In genomic region chr19:19294914-19295313, GRCh38 we compare ENCODE assay signal across 17 cellular contexts. TPM values are rescaled to one million over a fixed set of nuclear protein-coding genes. Genes with fewer than 3 reads are reported as not detected.
A peak's percentile ranks its signal among the peaks of the same experiment; 100 is the strongest.
DNase-seq lines count a peak whose midpoint lies in the region; ATAC-seq and TF ChIP-seq lines count a peak whose summit lies in the region.
"Had no signal": no experiment of that assay in that cellular context is flagged by ENCODE, and none has a peak within 500 bp of the region (broad histone marks: within the 10 kb centered on the region; RNA-seq: fewer than 3 reads in every experiment).

No MANE protein-coding gene starts in this region.

- TF ChIP-seq POLR2A in breast epithelium (IDR thresholded peaks at IDR 0.05), result no peak

- H3K4me1 ChIP-seq in breast epithelium, result no peaks in the 10 kb centered on the region
- H3K4me1 ChIP-seq: Caco-2 had no signal

- H3K4me3 ChIP-seq in breast epithelium, result no peak overlapping the region
- H3K4me3 ChIP-seq: GM23248 had no signal

- H3K4me1 Mint-ChIP-seq in central memory CD8-positive, alpha-beta T cell, result no peaks in the 10 kb centered on the region
- no peaks in the 10 kb centered on the region for H3K4me1 Mint-ChIP-seq in stimulated activated effector memory CD8-positive, alpha-beta T cell treated with anti-CD3 and anti-CD28 coated beads, Interleukin-12 subunit alpha, Interleukin-12 subunit beta, amount 100 ng/mL, for 72 hours

- H3K4me3 Mint-ChIP-seq in central memory CD8-positive, alpha-beta T cell, result no peak overlapping the region
- no peak overlapping the region for H3K4me3 Mint-ChIP-seq in stimulated activated effector memory CD8-positive, alpha-beta T cell treated with anti-CD3 and anti-CD28 coated beads, Interleukin-12 subunit alpha, Interleukin-12 subunit beta, amount 100 ng/mL, for 72 hours
- H3K4me3 Mint-ChIP-seq: CD4-positive, alpha-beta memory T cell had no signal

- intact Hi-C loops in breast epithelium (cut with DNase I; ENCODE audit: low total_unique reads), result no loop called here

- no peak for TF ChIP-seq CTCF in breast epithelium (IDR thresholded peaks at IDR 0.05)

- H3K9me3 ChIP-seq in breast epithelium, result peaks cover 0 to 6% of the 10 kb centered on the region in 2 donors
- H3K9me3 ChIP-seq: Caco-2 had no signal

- peak overlapping the region; percentile 25 for H3K27ac Mint-ChIP-seq in central memory CD8-positive, alpha-beta T cell (ENCODE audit: low read depth)
- H3K27ac Mint-ChIP-seq in stimulated activated effector memory CD8-positive, alpha-beta T cell treated with anti-CD3 and anti-CD28 coated beads, Interleukin-12 subunit alpha, Interleukin-12 subunit beta, amount 100 ng/mL, for 72 hours, result peak overlapping the region; percentile 26

- H3K9me3 Mint-ChIP-seq in central memory CD8-positive, alpha-beta T cell, result no peaks in the 10 kb centered on the region
- H3K9me3 Mint-ChIP-seq in stimulated activated effector memory CD8-positive, alpha-beta T cell treated with anti-CD3 and anti-CD28 coated beads, Interleukin-12 subunit alpha, Interleukin-12 subunit beta, amount 100 ng/mL, for 72 hours, result no peaks in the 10 kb centered on the region

- no peak overlapping the region for H3K27ac ChIP-seq in breast epithelium
- H3K27ac ChIP-seq: GM23248 had no signal

- ATAC-seq in central memory CD8-positive, alpha-beta T cell (replicated peaks; ENCODE audit: extremely low read depth, poor library complexity, severe bottlenecking), result no peak
- peak; percentile 70 for ATAC-seq in left lobe of liver
- ATAC-seq in stimulated activated effector memory CD8-positive, alpha-beta T cell treated with anti-CD3 and anti-CD28 coated beads, Interleukin-12 subunit alpha, Interleukin-12 subunit beta, amount 100 ng/mL, for 72 hours, result no peak

- no peaks in the 10 kb centered on the region for H3K36me3 ChIP-seq in breast epithelium

- DNase-seq in central memory CD8-positive, alpha-beta T cell (ENCODE audit: low spot score in 2 of 2), result no peak
- DNase-seq in fibroblast of peridontal ligament (ENCODE audit: extremely low read depth), result peak; percentile 35
- DNase-seq in left lobe of liver (ENCODE audit: low spot score), result peak; percentile 88
- no peak for DNase-seq in stimulated activated effector memory CD8-positive, alpha-beta T cell treated with anti-CD3 and anti-CD28 coated beads, Interleukin-12 subunit alpha, Interleukin-12 subunit beta, amount 100 ng/mL, for 72 hours (ENCODE audit: low spot score in 2 of 2)
- no peak for DNase-seq in midbrain (lab: John Stamatoyannopoulos, UW)
- no peak for DNase-seq in breast epithelium (ENCODE audit: low spot score in 2 of 2)
- no peak for DNase-seq in NCI-H1092 (lab: John Stamatoyannopoulos, UW)
- DNase-seq: C1 segment of cervical spinal cord; Caco-2; CD4-positive, alpha-beta memory T cell; DMS153; DND-41; GM23248; H7; HCEC 1CT had no signal

- no peaks in the 10 kb centered on the region for H3K27me3 Mint-ChIP-seq in central memory CD8-positive, alpha-beta T cell
- H3K27me3 Mint-ChIP-seq: CD4-positive, alpha-beta memory T cell had no signal

- H3K27me3 ChIP-seq in breast epithelium, result no peaks in the 10 kb centered on the region

- H3K36me3 Mint-ChIP-seq in central memory CD8-positive, alpha-beta T cell (ENCODE audit: insufficient read depth), result peaks cover 41% of the 10 kb centered on the region
- peaks cover 83% of the 10 kb centered on the region for H3K36me3 Mint-ChIP-seq in stimulated activated effector memory CD8-positive, alpha-beta T cell treated with anti-CD3 and anti-CD28 coated beads, Interleukin-12 subunit alpha, Interleukin-12 subunit beta, amount 100 ng/mL, for 72 hours

RNA-seq across cellular contexts. Expression of gene TM6SF2, which starts 21.8 kb away (rescaled TPM):
- 73.3 TPM for total RNA-seq in left lobe of liver
- under 1 TPM; 0.32 to 0.98 (median 0.88) TPM for total RNA-seq in breast epithelium
- total RNA-seq: A172; A673; CD4-positive, alpha-beta memory T cell had no signal

RNA-seq across cellular contexts. Expression of gene SUGP1, which starts 25.4 kb away (rescaled TPM):
- total RNA-seq in left lobe of liver (28.6 TPM), breast epithelium (10 to 100 TPM; 23.8 to 31.6 (median 29.8) TPM)

RNA-seq across cellular contexts. Expression of gene MAU2, which starts 25.7 kb away (rescaled TPM):
- 24.7 TPM for total RNA-seq in left lobe of liver
- total RNA-seq in breast epithelium, result 10 to 100 TPM; 33.4 to 59.4 (median 53.1) TPM

Comparison
In these comparisons a context has a peak if more than half of its experiments do, and no peak if none do; other contexts are left out.
1. DNase-seq: peak in fibroblast of peridontal ligament (single experiment) and left lobe of liver (single experiment); none in central memory CD8-positive, alpha-beta T cell (0 of 2), stimulated activated effector memory CD8-positive, alpha-beta T cell treated with anti-CD3 and anti-CD28 coated beads, Interleukin-12 subunit alpha, Interleukin-12 subunit beta, amount 100 ng/mL, for 72 hours (0 of 2), midbrain (single experiment), breast epithelium (0 of 2) and NCI-H1092 (single experiment).
2. RNA of gene TM6SF2, which starts 21.8 kb away (total RNA-seq): 73.3 TPM in left lobe of liver (single experiment); 0.32 to 0.98 TPM in breast epithelium; every median in the first group is over 10 times any median in the second.